ENCODE assay signal across 18 cellular contexts in the genomic region with DNA sequence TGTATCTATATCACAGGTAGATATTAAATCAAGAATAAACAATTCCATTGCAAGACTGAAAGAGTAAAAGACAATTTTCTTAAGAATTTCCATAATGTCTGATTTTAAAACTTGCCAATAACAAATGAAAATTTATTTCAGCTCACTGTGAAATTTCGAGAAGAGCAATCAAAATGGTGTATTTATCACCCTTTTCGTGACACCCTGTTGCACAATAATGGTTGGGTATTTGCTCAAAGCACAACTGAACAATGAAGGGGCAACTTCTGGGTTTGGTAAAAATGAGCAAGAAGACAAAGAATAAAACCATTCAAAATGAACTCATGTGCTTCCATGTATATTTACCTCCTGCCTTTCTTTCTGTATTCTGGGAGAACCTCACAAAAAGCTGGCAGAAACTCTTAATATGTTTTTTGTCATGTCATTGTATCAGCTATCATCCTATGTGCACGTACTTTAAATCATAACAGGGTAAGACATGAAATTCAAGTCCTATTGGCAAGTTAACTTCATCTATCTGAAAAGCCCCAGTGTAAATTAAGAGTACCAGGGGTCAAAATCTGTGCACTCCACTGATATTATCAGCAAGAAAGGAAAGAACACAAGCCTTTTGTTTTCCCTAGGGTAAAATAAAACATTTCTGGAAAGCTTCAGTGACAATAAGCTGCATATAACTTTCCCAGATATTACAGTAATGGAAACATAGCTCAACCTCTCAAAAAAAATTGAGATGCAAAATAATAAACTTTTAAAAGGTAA.
"Had no signal": no experiment of that assay in that cellular context is flagged by ENCODE, and none has a peak within 500 bp of the region (broad histone marks: within the 10 kb centered on the region; RNA-seq: fewer than 3 reads in every experiment).

No MANE protein-coding gene starts in this region.

- H3K36me3 Mint-ChIP-seq: activated naive CD8-positive, alpha-beta T cell; immature natural killer cell; naive thymus-derived CD4-positive, alpha-beta T cell; stimulated activated effector memory CD8-positive, alpha-beta T cell treated with anti-CD3 and anti-CD28 coated beads, Interleukin-12 subunit alpha, Interleukin-12 subunit beta, amount 100 ng/mL, for 72 hours had no signal

- H3K4me3 ChIP-seq: gastrocnemius medialis, heart left ventricle, lung, mucosa of descending colon, transverse colon had no signal

- ATAC-seq: gastrocnemius medialis; mucosa of descending colon; naive thymus-derived CD4-positive, alpha-beta T cell; stimulated activated effector memory CD8-positive, alpha-beta T cell treated with anti-CD3 and anti-CD28 coated beads, Interleukin-12 subunit alpha, Interleukin-12 subunit beta, amount 100 ng/mL, for 72 hours had no signal

- H3K4me1 Mint-ChIP-seq: activated CD4-positive, alpha-beta T cell treated with anti-CD3 and anti-CD28 coated beads, Interleukin-2, amount 10 ng/mL, durations not matched to agents 7 days and 5 days; immature natural killer cell; stimulated activated effector memory CD8-positive, alpha-beta T cell treated with anti-CD3 and anti-CD28 coated beads, Interleukin-12 subunit alpha, Interleukin-12 subunit beta, amount 100 ng/mL, for 72 hours had no signal

- H3K4me3 Mint-ChIP-seq: activated CD4-positive, alpha-beta T cell treated with anti-CD3 and anti-CD28 coated beads, Interleukin-2, amount 10 ng/mL, durations not matched to agents 7 days and 5 days; activated naive CD8-positive, alpha-beta T cell; brain; immature natural killer cell; naive thymus-derived CD4-positive, alpha-beta T cell; stimulated activated effector memory CD8-positive, alpha-beta T cell treated with anti-CD3 and anti-CD28 coated beads, Interleukin-12 subunit alpha, Interleukin-12 subunit beta, amount 100 ng/mL, for 72 hours had no signal

- H3K4me1 ChIP-seq: parathyroid adenoma, transverse colon had no signal

- DNase-seq: activated CD4-positive, alpha-beta T cell treated with anti-CD3 and anti-CD28 coated beads, Interleukin-2, amount 10 ng/mL, durations not matched to agents 7 days and 5 days; activated CD8-positive, alpha-beta memory T cell treated with anti-CD3 and anti-CD28 coated beads, Interleukin-2, amount 50 U/mL, for 48 hours; activated gamma-delta T cell treated with Interleukin-2 at 50 U/mL for 16 hours; amygdala; effector memory CD4-positive, alpha-beta T cell; gastrocnemius medialis; heart left ventricle; immature natural killer cell; mucosa of descending colon; naive thymus-derived CD4-positive, alpha-beta T cell; stimulated activated CD4-positive, alpha-beta T cell treated with anti-CD3 and anti-CD28 coated beads, Interleukin-12 subunit alpha, Interleukin-12 subunit beta, amount 100 ng/mL, for 4 hours; SW 1271; transverse colon had no signal

- H3K9me3 Mint-ChIP-seq: activated CD4-positive, alpha-beta T cell treated with anti-CD3 and anti-CD28 coated beads, Interleukin-2, amount 10 ng/mL, durations not matched to agents 7 days and 5 days; brain; immature natural killer cell; naive thymus-derived CD4-positive, alpha-beta T cell; stimulated activated effector memory CD8-positive, alpha-beta T cell treated with anti-CD3 and anti-CD28 coated beads, Interleukin-12 subunit alpha, Interleukin-12 subunit beta, amount 100 ng/mL, for 72 hours had no signal

- H3K27ac Mint-ChIP-seq: activated CD4-positive, alpha-beta T cell treated with anti-CD3 and anti-CD28 coated beads, Interleukin-2, amount 10 ng/mL, durations not matched to agents 7 days and 5 days; activated naive CD8-positive, alpha-beta T cell; brain; immature natural killer cell; naive thymus-derived CD4-positive, alpha-beta T cell; stimulated activated effector memory CD8-positive, alpha-beta T cell treated with anti-CD3 and anti-CD28 coated beads, Interleukin-12 subunit alpha, Interleukin-12 subunit beta, amount 100 ng/mL, for 72 hours had no signal

- H3K27me3 Mint-ChIP-seq: activated CD4-positive, alpha-beta T cell treated with anti-CD3 and anti-CD28 coated beads, Interleukin-2, amount 10 ng/mL, durations not matched to agents 7 days and 5 days; activated naive CD8-positive, alpha-beta T cell; brain had no signal

- H3K27me3 ChIP-seq: gastrocnemius medialis, heart left ventricle, transverse colon had no signal

- H3K27ac ChIP-seq: parathyroid adenoma, transverse colon had no signal

- H3K9me3 ChIP-seq: gastrocnemius medialis, heart left ventricle, mucosa of descending colon, transverse colon had no signal
